In the genomic region with DNA sequence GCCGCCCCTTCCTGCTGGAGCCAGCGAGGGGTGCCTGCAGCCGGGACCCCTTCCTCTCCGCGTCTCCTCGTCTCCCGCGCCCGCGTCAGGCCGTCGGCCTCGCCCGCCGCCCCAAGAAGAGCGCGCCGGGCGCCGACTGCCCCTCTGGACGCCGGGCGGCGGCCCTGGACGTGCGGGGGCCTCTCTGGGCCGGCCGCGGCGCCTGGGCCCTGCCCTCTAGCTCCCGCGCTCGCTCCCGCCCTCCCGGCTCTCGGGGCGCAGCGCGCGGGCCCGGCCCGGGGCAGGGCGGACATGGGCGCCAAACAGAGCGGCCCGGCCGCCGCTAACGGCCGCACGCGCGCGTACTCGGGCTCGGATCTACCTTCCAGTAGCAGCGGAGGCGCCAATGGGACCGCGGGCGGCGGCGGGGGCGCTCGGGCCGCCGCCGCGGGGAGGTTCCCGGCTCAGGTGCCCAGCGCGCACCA, we compare ENCODE assay signal across 8 cellular contexts. TPM values are rescaled to one million over a fixed set of nuclear protein-coding genes. Genes with fewer than 3 reads are reported as not detected.
DNase-seq lines count a peak whose midpoint lies in the region; ATAC-seq and TF ChIP-seq lines count a peak whose summit lies in the region.

No MANE protein-coding gene starts in this region.

- H3K4me3 ChIP-seq in Caco-2 (ENCODE audit: low read depth, low read length) = peak overlapping the region; percentile 87
- H3K4me3 ChIP-seq in endocrine pancreas (ENCODE audit: control insufficient read depth, insufficient read depth, low read length) = no peak overlapping the region
- peak overlapping the region; percentile 92 to 96 for H3K4me3 ChIP-seq in tibial artery

- ATAC-seq in GM21423 (IDR thresholded peaks at IDR 0.05; ENCODE audit: unreplicated experiment) = peak; percentile 19
- peak; percentile 5 for ATAC-seq in activated CD8-positive, alpha-beta T cell treated with anti-CD3 and anti-CD28 coated beads, Interleukin-2, amount 10 ng/mL, durations not matched to agents 7 days and 5 days

- H3K9me3 ChIP-seq in Caco-2 (no peaks in the 10 kb centered on the region), endocrine pancreas (ENCODE audit: control insufficient read depth, low read length) (no peaks in the 10 kb centered on the region), tibial artery (no peaks in the 10 kb centered on the region)

- DNase-seq in Caco-2 (peak; percentile 42 to 58), HuH-7.5 (ENCODE audit: low spot score) (peak; percentile 18), myocyte (ENCODE audit: low read depth) (peak; percentile 70), tibial artery (peak; percentile 22 to 68), inferior parietal cortex (ENCODE audit: extremely low spot score) (no peak)
- DNase-seq in activated CD8-positive, alpha-beta T cell treated with anti-CD3 and anti-CD28 coated beads, Interleukin-2, amount 10 ng/mL, durations not matched to agents 7 days and 5 days = peak; percentile 44

- BruUV-seq in Caco-2 (replicated peaks; lab: Mats Ljungman, UMichigan) = no TSS peak

- H3K36me3 ChIP-seq in Caco-2 (ENCODE audit: control insufficient read depth, insufficient read depth, low read length) = no peaks in the 10 kb centered on the region
- no peaks in the 10 kb centered on the region for H3K36me3 ChIP-seq in endocrine pancreas (ENCODE audit: control insufficient read depth, insufficient read depth, low read length)
- H3K36me3 ChIP-seq in tibial artery = no peaks in the 10 kb centered on the region

- peak overlapping the region; percentile 88 for H3K27ac Mint-ChIP-seq in Caco-2 (ENCODE audit: unreplicated experiment)
- H3K27ac Mint-ChIP-seq in activated CD8-positive, alpha-beta T cell treated with anti-CD3 and anti-CD28 coated beads, Interleukin-2, amount 10 ng/mL, durations not matched to agents 7 days and 5 days = peak overlapping the region; percentile 87

- H3K4me3 Mint-ChIP-seq in Caco-2 (ENCODE audit: unreplicated experiment) = peak overlapping the region; percentile 89
- H3K4me3 Mint-ChIP-seq in activated CD8-positive, alpha-beta T cell treated with anti-CD3 and anti-CD28 coated beads, Interleukin-2, amount 10 ng/mL, durations not matched to agents 7 days and 5 days = peak overlapping the region; percentile 79

- H3K4me1 Mint-ChIP-seq in Caco-2 (ENCODE audit: low read depth, unreplicated experiment) = peaks cover 21% of the 10 kb centered on the region
- peaks cover 45% of the 10 kb centered on the region for H3K4me1 Mint-ChIP-seq in activated CD8-positive, alpha-beta T cell treated with anti-CD3 and anti-CD28 coated beads, Interleukin-2, amount 10 ng/mL, durations not matched to agents 7 days and 5 days (ENCODE audit: low read depth)

- no peak for TF ChIP-seq CTCF in Caco-2 (IDR thresholded peaks at IDR 0.05; ENCODE audit: insufficient read depth in 1 of 2, low read depth in 1 of 2, low read length in 1 of 2, severe bottlenecking in 1 of 2, unreplicated experiment in 1 of 2)
- TF ChIP-seq CTCF in tibial artery (IDR thresholded peaks at IDR 0.05) = no peak

- peak overlapping the region; percentile 86 for H3K9ac ChIP-seq in endocrine pancreas (ENCODE audit: control insufficient read depth, insufficient read depth, low read length)

- no peaks in the 10 kb centered on the region for H3K27me3 Mint-ChIP-seq in Caco-2 (ENCODE audit: insufficient read depth, unreplicated experiment)
- no peaks in the 10 kb centered on the region for H3K27me3 Mint-ChIP-seq in activated CD8-positive, alpha-beta T cell treated with anti-CD3 and anti-CD28 coated beads, Interleukin-2, amount 10 ng/mL, durations not matched to agents 7 days and 5 days (ENCODE audit: low read depth)

- H3K27ac ChIP-seq in tibial artery = peak overlapping the region; percentile 98

- CTCF ChIA-PET in Caco-2 (lab: Charles Lee) = no interaction called here
- CTCF ChIA-PET in activated CD8-positive, alpha-beta T cell treated with anti-CD3 and anti-CD28 coated beads, Interleukin-2, amount 10 ng/mL, durations not matched to agents 7 days and 5 days (lab: Charles Lee) = interaction anchor here (1.6 to 1.8 kb wide), 3 partner anchors 38 to 279 kb away, joined by 3 to 5 read pairs (median 4); no protein-coding TSS in a partner anchor

- intact Hi-C loops in Caco-2 (cut with micrococcal nuclease; ENCODE audit: unreplicated experiment) (loop anchor here (2.0 to 10.0 kb wide), 4 partner anchors 58 to 600 kb away; partner anchors contain the start of gene NOD1), tibial artery (cut with DNase I; ENCODE audit: low total_unique reads) (loop anchor here (5.0 to 10.0 kb wide), 3 partner anchors 120 to 150 kb away; partner anchors contain the start of gene MTURN)

- H3K9me3 Mint-ChIP-seq in Caco-2 (ENCODE audit: unreplicated experiment) = no peaks in the 10 kb centered on the region
- H3K9me3 Mint-ChIP-seq in activated CD8-positive, alpha-beta T cell treated with anti-CD3 and anti-CD28 coated beads, Interleukin-2, amount 10 ng/mL, durations not matched to agents 7 days and 5 days (ENCODE audit: insufficient read depth) = peaks cover 12% of the 10 kb centered on the region

- H3K4me1 ChIP-seq in Caco-2 (peaks cover 12% of the 10 kb centered on the region), endocrine pancreas (ENCODE audit: control insufficient read depth, insufficient read depth, low read length) (peaks cover 1% of the 10 kb centered on the region), tibial artery (peaks cover 0 to 35% (median 17%) of the 10 kb centered on the region in 4 donors)

- POLR2A ChIA-PET in Caco-2 (lab: Charles Lee) = no interaction called here
- POLR2A ChIA-PET in activated CD8-positive, alpha-beta T cell treated with anti-CD3 and anti-CD28 coated beads, Interleukin-2, amount 10 ng/mL, durations not matched to agents 7 days and 5 days (lab: Charles Lee) = interaction anchor here (0.6 to 2.7 kb wide), 8 partner anchors 38 to 193 kb away, joined by 3 to 19 read pairs (median 5); no protein-coding TSS in a partner anchor

- peaks cover 16% of the 10 kb centered on the region for H3K36me3 Mint-ChIP-seq in Caco-2 (ENCODE audit: insufficient read depth, unreplicated experiment)
- peaks cover 28% of the 10 kb centered on the region for H3K36me3 Mint-ChIP-seq in activated CD8-positive, alpha-beta T cell treated with anti-CD3 and anti-CD28 coated beads, Interleukin-2, amount 10 ng/mL, durations not matched to agents 7 days and 5 days (ENCODE audit: low read depth)

- H3K27me3 ChIP-seq in Caco-2 (replicated peaks; ENCODE audit: control insufficient read depth, insufficient read depth, low read length) (no peaks in the 10 kb centered on the region), endocrine pancreas (ENCODE audit: control insufficient read depth, insufficient read depth, low read length) (no peaks in the 10 kb centered on the region), tibial artery (peaks cover 0 to 3% of the 10 kb centered on the region in 2 donors)

RNA-seq across cellular contexts. Expression of gene ZNRF2, which starts 0.7 kb away (rescaled TPM):
- total RNA-seq in Caco-2 (2022) (8.2 and 9.0 TPM in 2 replicates), myocyte (19.4 and 22.9 TPM in 2 replicates)
- 10 to 100 TPM; 15.1 to 15.2 TPM for total RNA-seq in activated CD8-positive, alpha-beta T cell treated with anti-CD3 and anti-CD28 coated beads, Interleukin-2, amount 10 ng/mL, durations not matched to agents 7 days and 5 days
- 4.1 TPM for polyA plus RNA-seq in myocyte (2012)
